In genomic region chr20:51087306-51087705, GRCh38 we compare ENCODE assay signal across 21 cellular contexts.
"Had no signal": no experiment of that assay in that cellular context is flagged by ENCODE, and none has a peak within 500 bp of the region (broad histone marks: within the 10 kb centered on the region; RNA-seq: fewer than 3 reads in every experiment).

No MANE protein-coding gene starts in this region.

- H3K9me3 ChIP-seq: left ventricle myocardium inferior, sigmoid colon, transverse colon, uterus had no signal

- H3K36me3 ChIP-seq: cardiac muscle cell, left ventricle myocardium inferior, sigmoid colon, transverse colon, uterus, WERI-Rb-1 had no signal

- H3K4me3 ChIP-seq: cardiac muscle cell, left ventricle myocardium inferior, sigmoid colon, transverse colon, uterus had no signal

- H3K27ac Mint-ChIP-seq: activated CD4-positive, alpha-beta T cell treated with anti-CD3 and anti-CD28 coated beads, Interleukin-2, amount 10 ng/mL, durations not matched to agents 7 days and 5 days; activated CD8-positive, alpha-beta T cell treated with anti-CD3 and anti-CD28 coated beads for 36 hours; activated naive CD8-positive, alpha-beta T cell treated with anti-CD3 and anti-CD28 coated beads, Interleukin-2, amount 50 U/mL, for 24 hours; activated T-helper 1 cell treated with anti-CD3 and anti-CD28 coated beads, Interleukin-12 subunit alpha, Interleukin-12 subunit beta, Interleukin-2, Interleukin-4 antibody, amounts not matched to agents 30 ng/mL and 10 ng/mL and 1 ng/mL, durations not matched to agents 14 hours and 24 hours and 36 hours; natural killer cell treated with Interleukin-12 subunit alpha and Interleukin-12 subunit beta and Interleukin-15 and Interleukin-18, amount 100 ng/mL, for 72 hours; stimulated activated naive B cell treated with anti-CD40 and anti-IgM and Interleukin-4, amounts not matched to agents 10 μg/mL and 1 μg/mL and 100 μg/mL, for 72 hours; T-helper 2 cell treated with Interferon-gamma antibody and Interleukin-4, amounts not matched to agents 5 μg/mL and 100 μg/mL, for 36 hours had no signal

- H3K36me3 Mint-ChIP-seq: natural killer cell treated with Interleukin-12 subunit alpha and Interleukin-12 subunit beta and Interleukin-15 and Interleukin-18, amount 100 ng/mL, for 72 hours; stimulated activated naive B cell treated with anti-CD40 and anti-IgM and Interleukin-4, amounts not matched to agents 10 μg/mL and 1 μg/mL and 100 μg/mL, for 72 hours had no signal

- H3K4me3 Mint-ChIP-seq: activated CD4-positive, alpha-beta T cell treated with anti-CD3 and anti-CD28 coated beads, Interleukin-2, amount 10 ng/mL, durations not matched to agents 7 days and 5 days; activated CD8-positive, alpha-beta T cell treated with anti-CD3 and anti-CD28 coated beads for 36 hours; activated naive CD8-positive, alpha-beta T cell treated with anti-CD3 and anti-CD28 coated beads, Interleukin-2, amount 50 U/mL, for 24 hours; activated T-helper 1 cell treated with anti-CD3 and anti-CD28 coated beads, Interleukin-12 subunit alpha, Interleukin-12 subunit beta, Interleukin-2, Interleukin-4 antibody, amounts not matched to agents 30 ng/mL and 10 ng/mL and 1 ng/mL, durations not matched to agents 14 hours and 24 hours and 36 hours; natural killer cell treated with Interleukin-12 subunit alpha and Interleukin-12 subunit beta and Interleukin-15 and Interleukin-18, amount 100 ng/mL, for 72 hours; stimulated activated naive B cell treated with anti-CD40 and anti-IgM and Interleukin-4, amounts not matched to agents 10 μg/mL and 1 μg/mL and 100 μg/mL, for 72 hours; T-helper 2 cell treated with Interferon-gamma antibody and Interleukin-4, amounts not matched to agents 5 μg/mL and 100 μg/mL, for 36 hours had no signal

- H3K27ac ChIP-seq: cardiac muscle cell, left ventricle myocardium inferior, sigmoid colon, transverse colon, uterus, WERI-Rb-1 had no signal

- H3K9me3 Mint-ChIP-seq: activated CD4-positive, alpha-beta T cell treated with anti-CD3 and anti-CD28 coated beads, Interleukin-2, amount 10 ng/mL, durations not matched to agents 7 days and 5 days; activated CD8-positive, alpha-beta T cell treated with anti-CD3 and anti-CD28 coated beads for 36 hours; activated naive CD8-positive, alpha-beta T cell treated with anti-CD3 and anti-CD28 coated beads, Interleukin-2, amount 50 U/mL, for 24 hours; activated T-helper 1 cell treated with anti-CD3 and anti-CD28 coated beads, Interleukin-12 subunit alpha, Interleukin-12 subunit beta, Interleukin-2, Interleukin-4 antibody, amounts not matched to agents 30 ng/mL and 10 ng/mL and 1 ng/mL, durations not matched to agents 14 hours and 24 hours and 36 hours; natural killer cell treated with Interleukin-12 subunit alpha and Interleukin-12 subunit beta and Interleukin-15 and Interleukin-18, amount 100 ng/mL, for 72 hours; stimulated activated naive B cell treated with anti-CD40 and anti-IgM and Interleukin-4, amounts not matched to agents 10 μg/mL and 1 μg/mL and 100 μg/mL, for 72 hours; T-helper 2 cell treated with Interferon-gamma antibody and Interleukin-4, amounts not matched to agents 5 μg/mL and 100 μg/mL, for 36 hours had no signal

- H3K4me1 ChIP-seq: left ventricle myocardium inferior, sigmoid colon, uterus had no signal

- ATAC-seq: activated CD8-positive, alpha-beta T cell treated with anti-CD3 and anti-CD28 coated beads for 36 hours; activated naive CD8-positive, alpha-beta T cell treated with anti-CD3 and anti-CD28 coated beads, Interleukin-2, amount 50 U/mL, for 24 hours; natural killer cell treated with Interleukin-12 subunit alpha and Interleukin-12 subunit beta and Interleukin-15 and Interleukin-18, amount 100 ng/mL, for 72 hours; stimulated activated naive B cell treated with anti-CD40 and anti-IgM and Interleukin-4, amounts not matched to agents 10 μg/mL and 1 μg/mL and 100 μg/mL, for 72 hours had no signal

- H3K27me3 ChIP-seq: cardiac muscle cell had no signal

- DNase-seq: activated CD4-positive, alpha-beta T cell treated with anti-CD3 and anti-CD28 coated beads, Interleukin-2, amount 10 ng/mL, durations not matched to agents 7 days and 5 days; activated CD4-positive, CD25-positive, alpha-beta regulatory T cell treated with anti-CD3 and anti-CD28 coated beads, Interleukin-2, amount 50 U/mL, for 72 hours; activated CD8-positive, alpha-beta T cell treated with anti-CD3 and anti-CD28 coated beads for 36 hours; activated gamma-delta T cell; activated naive CD4-positive, alpha-beta T cell treated with anti-CD3 and anti-CD28 coated beads, Interleukin-2, amount 50 U/mL, for 16 hours; activated naive CD8-positive, alpha-beta T cell treated with anti-CD3 and anti-CD28 coated beads, Interleukin-2, amount 50 U/mL, for 24 hours; effector CD4-positive, alpha-beta T cell; erythroblast; foreskin fibroblast; left ventricle myocardium inferior; sigmoid colon; stimulated activated CD4-positive, alpha-beta T cell treated with anti-CD3 and anti-CD28 coated beads, Interleukin-2, amount 100 ng/mL, for 48 hours; stimulated activated CD8-positive, alpha-beta memory T cell treated with anti-CD3 and anti-CD28 coated beads, Interleukin-4, amount 100 ng/mL, for 48 hours; stimulated activated naive B cell treated with anti-CD40 and anti-IgM and Interleukin-4, amounts not matched to agents 10 μg/mL and 1 μg/mL and 100 μg/mL, for 72 hours; transverse colon; uterus; WERI-Rb-1 had no signal
